Comparison of ENCODE assay signal across 8 cellular contexts in the genomic region with DNA sequence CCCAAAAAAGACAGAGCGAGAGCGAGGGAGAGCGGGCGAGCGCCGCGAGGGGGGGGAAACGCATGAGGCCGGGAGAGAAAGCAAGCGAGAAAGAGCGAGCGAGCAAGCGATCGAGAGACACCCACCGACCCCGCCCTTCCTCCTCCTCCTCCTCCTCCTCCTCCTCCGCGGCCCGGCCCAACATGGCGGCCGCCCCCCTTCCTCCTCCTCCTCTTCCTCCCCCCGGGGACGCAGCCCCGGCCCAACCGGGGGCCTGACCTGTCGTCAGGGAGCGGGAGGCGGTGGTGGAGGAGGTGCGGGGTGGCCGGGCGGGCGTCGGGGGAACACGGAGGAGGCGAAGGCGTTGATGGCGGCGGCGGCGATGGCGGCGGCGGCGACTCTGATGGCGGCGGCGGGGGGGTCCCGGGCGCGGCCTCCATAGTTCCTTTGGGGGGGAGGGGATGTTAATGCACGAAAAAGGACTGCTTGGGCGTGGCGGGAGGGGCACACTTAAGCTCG. TPM values are rescaled to one million over a fixed set of nuclear protein-coding genes. Genes with fewer than 3 reads are reported as not detected.
A peak's percentile ranks its signal among the peaks of the same experiment; 100 is the strongest.
DNase-seq lines count a peak whose midpoint lies in the region; ATAC-seq and TF ChIP-seq lines count a peak whose summit lies in the region.

No MANE protein-coding gene starts in this region.

- 0 to 1% (median 1%) methylated on average over 18 to 52 of the region's 54 CpGs for WGBS in stomach, 5 donors

- H3K27me3 ChIP-seq in KMS-11 (ENCODE audit: insufficient read depth, low read depth) (no peaks in the 10 kb centered on the region), stomach (no peaks in the 10 kb centered on the region)

- TF ChIP-seq EP300 in stomach (IDR thresholded peaks at IDR 0.05), result no peak

- H3K4me1 ChIP-seq in KMS-11 (ENCODE audit: low read depth, poor library complexity, severe bottlenecking), result peaks cover 24% of the 10 kb centered on the region
- peaks cover 25 to 45% (median 40%) of the 10 kb centered on the region in 4 donors for H3K4me1 ChIP-seq in stomach

- H3K4me3 ChIP-seq in KMS-11 (IDR thresholded peaks at IDR 0.05; ENCODE audit: insufficient read depth, low read depth, low read length) (peak overlapping the region; percentile 30), foreskin fibroblast (ENCODE audit: low read depth in 1 of 2, low read length in 2 of 2) (peak overlapping the region; percentile 95 to 97), stomach (peak overlapping the region; percentile 72 to 99 (median 84))

- peak overlapping the region; percentile 42; the same call in 1 of the 2 replicates for H2AFZ ChIP-seq in KMS-11 (ENCODE audit: low read depth)

- H3K27me3 Mint-ChIP-seq in neural crest cell (ENCODE audit: low read depth), result peaks cover 5% of the 10 kb centered on the region

- peak; percentile 26 for ATAC-seq in GM19397 (IDR thresholded peaks at IDR 0.05; ENCODE audit: unreplicated experiment)

- peak overlapping the region; percentile 100 for H3K9ac ChIP-seq in KMS-11

- H3K9me3 ChIP-seq in stomach, result no peaks in the 10 kb centered on the region

- peaks cover 8% of the 10 kb centered on the region for H3K36me3 Mint-ChIP-seq in neural crest cell (ENCODE audit: low read depth)

- H3K4me3 Mint-ChIP-seq in neural crest cell, result peak overlapping the region; percentile 93

- peak overlapping the region; percentile 89 for H3K4me2 ChIP-seq in KMS-11

- TF ChIP-seq CTCF in KMS-11 (conservative IDR thresholded peaks at IDR 0.05; ENCODE audit: low read depth, low read length) (no peak), foreskin fibroblast (IDR thresholded peaks at IDR 0.05; ENCODE audit: low read depth, low read length) (no peak), neural crest cell (conservative IDR thresholded peaks at IDR 0.05) (no peak), stomach (IDR thresholded peaks at IDR 0.05) (no peak)

- peaks cover 40% of the 10 kb centered on the region for H3K79me2 ChIP-seq in KMS-11 (ENCODE audit: insufficient read depth, low read depth)

- no peaks in the 10 kb centered on the region for H4K20me1 ChIP-seq in KMS-11 (ENCODE audit: insufficient read depth)

- intact Hi-C loops in stomach (cut with DNase I; ENCODE audit: low total_unique reads), result no loop called here

- DNase-seq in Ammon's horn (ENCODE audit: low spot score), result peak; percentile 89
- peak; percentile 65 for DNase-seq in activated gamma-delta T cell (lab: John Stamatoyannopoulos, UW)
- peak; percentile 87 to 94 for DNase-seq in foreskin fibroblast
- peak; percentile 71 for DNase-seq in neural crest cell (ENCODE audit: low read depth, low spot score)
- peak; percentile 83 for DNase-seq in stomach

- peak overlapping the region; percentile 94 for H3K27ac Mint-ChIP-seq in neural crest cell (ENCODE audit: unreplicated experiment)

- H3K4me1 Mint-ChIP-seq in neural crest cell, result peaks cover 48% of the 10 kb centered on the region

- no peaks in the 10 kb centered on the region for H3K9me3 Mint-ChIP-seq in neural crest cell

- TF ChIP-seq POLR2A in Raji (IDR thresholded peaks at IDR 0.05; ENCODE audit: insufficient read depth, low read depth, low read length) (peak; percentile 85), stomach (IDR thresholded peaks at IDR 0.05) (peak in 1 of 4 donors; percentile 47)

- H3K27ac ChIP-seq in KMS-11 (peak overlapping the region; percentile 100), stomach (peak overlapping the region; percentile 97 to 100 (median 100))

- H3K36me3 ChIP-seq in KMS-11 (ENCODE audit: insufficient read depth), result no peaks in the 10 kb centered on the region
- no peaks in the 10 kb centered on the region for H3K36me3 ChIP-seq in stomach

RNA-seq across cellular contexts. Expression of a gene that starts 1.4 kb away (rescaled TPM):
- total RNA-seq in neural crest cell (103 and 104 TPM in 2 replicates), stomach (10 to 100 TPM; 14.7 to 78.5 (median 38.8) TPM)
- 1 to 10 TPM; 4.7 to 8.5 (median 5.7) TPM for polyA plus RNA-seq in stomach

RNA-seq across cellular contexts. Expression of a gene that starts 18.4 kb away (rescaled TPM):
- total RNA-seq in neural crest cell (272 and 280 TPM in 2 replicates), stomach (100 to 1,000 TPM in 1 of 5 donors, 10 to 100 TPM in 4; 16.2 to 373 (median 38.7) TPM)
- polyA plus RNA-seq in stomach, result 10 to 100 TPM; 37.8 to 53.9 (median 48.4) TPM

Comparison
In these comparisons a context has a peak if more than half of its experiments do, and no peak if none do; other contexts are left out.
1. Peak in every context shown above with its lines: DNase-seq, ATAC-seq, H3K4me3 ChIP-seq and H3K27ac ChIP-seq.
2. H3K4me3 ChIP-seq: peak in every context shown above with its lines; median percentile 96 in foreskin fibroblast; 84 in stomach; 30 in KMS-11.